Comparison of ENCODE assay signal across 9 cellular contexts in genomic region chr16:73713817-73714495, GRCh38.
DNase-seq lines count a peak whose midpoint lies in the region; ATAC-seq, FAIRE-seq and TF ChIP-seq lines count a peak whose summit lies in the region.
"Had no signal": no experiment of that assay in that cellular context is flagged by ENCODE, and none has a peak within 500 bp of the region (broad histone marks: within the 10 kb centered on the region; RNA-seq: fewer than 3 reads in every experiment).

No MANE protein-coding gene starts in this region.

- WGBS in transverse colon (ENCODE audit: low coverage in 1 of 2), 2 donors: 66 to 76% methylated on average over 10 of the region's 10 CpGs

- H3K27ac ChIP-seq in cardiac muscle cell (no peak overlapping the region), Panc1 (ENCODE audit: low read length) (no peak overlapping the region), transverse colon (no peak overlapping the region)

- H3K27me3 ChIP-seq in cardiac muscle cell (no peaks in the 10 kb centered on the region), Panc1 (ENCODE audit: control insufficient read depth, insufficient read depth, low read length) (no peaks in the 10 kb centered on the region), transverse colon (no peaks in the 10 kb centered on the region)

- no peak for FAIRE-seq in GM12891 (lab: Jason Lieb, UNC)

- TF ChIP-seq CTCF in cardiac muscle cell (IDR thresholded peaks at IDR 0.05; ENCODE audit: low read depth, low read length) (peak; percentile 39), Panc1 (IDR thresholded peaks at IDR 0.05) (peak; percentile 58), transverse colon (IDR thresholded peaks at IDR 0.05) (peak; percentile 19 to 49 (median 28))

- ATAC-seq in Right ventricle myocardium inferior (no peak), Panc1 (no peak), HG02571 (IDR thresholded peaks at IDR 0.05; ENCODE audit: unreplicated experiment) (no peak)

- BruUV-seq in Panc1 (replicated peaks; lab: Mats Ljungman, UMichigan): no TSS peak

- intact Hi-C loops in Right ventricle myocardium inferior (cut with DNase I) (loop anchor here (10.0 kb wide), 1 partner anchor 161 kb away; no protein-coding TSS in a partner anchor), Panc1 (cut with micrococcal nuclease; ENCODE audit: unreplicated experiment) (no loop called here), transverse colon (cut with DNase I; ENCODE audit: low total_unique reads) (no loop called here)

- H3K4me3 ChIP-seq in cardiac muscle cell (no peak overlapping the region), Panc1 (ENCODE audit: low read depth in 2 of 2, low read length in 2 of 2) (no peak overlapping the region), transverse colon (no peak overlapping the region)

- CTCF ChIA-PET in Panc1 (lab: Charles Lee): interaction anchor here (0.6 kb wide), 1 partner anchor 35 kb away, joined by 3 read pairs; no protein-coding TSS in a partner anchor

- H3K9me3 ChIP-seq in cardiac muscle cell (ENCODE audit: low read depth) (no peaks in the 10 kb centered on the region), Panc1 (ENCODE audit: control insufficient read depth, insufficient read depth, low read depth, low read length) (no peaks in the 10 kb centered on the region), transverse colon (no peaks in the 10 kb centered on the region)

- TF ChIP-seq EP300 in transverse colon (IDR thresholded peaks at IDR 0.05; ENCODE audit: low read depth): no peak

- H3K4me1 ChIP-seq in cardiac muscle cell (ENCODE audit: low read depth) (no peaks in the 10 kb centered on the region), Panc1 (ENCODE audit: control insufficient read depth, insufficient read depth, low read length) (no peaks in the 10 kb centered on the region), transverse colon (peaks cover 0 to 6% (median 0%) of the 10 kb centered on the region in 4 donors)

- in situ Hi-C loops in Panc1 (cut with HindIII; ENCODE audit: low pct_unique_long_range_greater_than_20kb, low sequenced_read_pairs): no loop called here
- in situ Hi-C loops in transverse colon (cut with MboI; ENCODE audit: low pct_ligation_motif_present in 1 of 4, low pct_unique_long_range_greater_than_20kb in 1 of 4, low sequenced_read_pairs in 3 of 4): no loop called here

- DNase-seq in cardiac muscle cell (ENCODE audit: low read depth in 1 of 2, low spot score in 1 of 2) (peak; percentile 24 to 52), Right ventricle myocardium inferior (ENCODE audit: missing footprints) (no peak), Panc1 (ENCODE audit: low read depth, low spot score) (no peak), hepatic stellate cell (ENCODE audit: low spot score) (peak; percentile 9), transverse colon (peak; percentile 23), GM12891 (ENCODE audit: insufficient read length, low spot score) (no peak), NCI-H2196 treated with DMSO at 0.1 percent for 48 hours (lab: John Stamatoyannopoulos, UW; ENCODE audit: unreplicated experiment) (no peak)
- DNase-seq: dermis blood vessel endothelial cell had no signal

- H3K36me3 ChIP-seq in cardiac muscle cell (no peaks in the 10 kb centered on the region), Panc1 (ENCODE audit: control insufficient read depth, insufficient read depth, low read length) (no peaks in the 10 kb centered on the region), transverse colon (no peaks in the 10 kb centered on the region)

- TF ChIP-seq POLR2A in transverse colon (IDR thresholded peaks at IDR 0.05): no peak
- TF ChIP-seq POLR2A in GM12891 (IDR thresholded peaks at IDR 0.05; ENCODE audit: low read depth, low read length): no peak

- POLR2A ChIA-PET in Panc1 (lab: Charles Lee): no interaction called here

TF ChIP-seq in GM12891, 5 proteins besides CTCF, POLR2A, EP300 and RAD21:
- TF ChIP-seq POLR2AphosphoS5 (IDR thresholded peaks at IDR 0.05; ENCODE audit: low read depth, low read length) (no peak), POU2F2 (IDR thresholded peaks at IDR 0.05; ENCODE audit: low read depth, low read length) (no peak)

Comparison
In these comparisons a context has a peak if more than half of its experiments do, and no peak if none do; other contexts are left out.
1. DNase-seq: peak in cardiac muscle cell (2 of 2), hepatic stellate cell (single experiment) and transverse colon (single experiment); none in Right ventricle myocardium inferior (single experiment), Panc1 (single experiment), GM12891 (single experiment) and NCI-H2196 treated with DMSO at 0.1 percent for 48 hours (single experiment).
2. Peak in every context shown above with its lines, with median percentiles within 50 percentile points of each other: CTCF ChIP-seq.